1 cellular context compared by ENCODE assay signal in the genomic region with DNA sequence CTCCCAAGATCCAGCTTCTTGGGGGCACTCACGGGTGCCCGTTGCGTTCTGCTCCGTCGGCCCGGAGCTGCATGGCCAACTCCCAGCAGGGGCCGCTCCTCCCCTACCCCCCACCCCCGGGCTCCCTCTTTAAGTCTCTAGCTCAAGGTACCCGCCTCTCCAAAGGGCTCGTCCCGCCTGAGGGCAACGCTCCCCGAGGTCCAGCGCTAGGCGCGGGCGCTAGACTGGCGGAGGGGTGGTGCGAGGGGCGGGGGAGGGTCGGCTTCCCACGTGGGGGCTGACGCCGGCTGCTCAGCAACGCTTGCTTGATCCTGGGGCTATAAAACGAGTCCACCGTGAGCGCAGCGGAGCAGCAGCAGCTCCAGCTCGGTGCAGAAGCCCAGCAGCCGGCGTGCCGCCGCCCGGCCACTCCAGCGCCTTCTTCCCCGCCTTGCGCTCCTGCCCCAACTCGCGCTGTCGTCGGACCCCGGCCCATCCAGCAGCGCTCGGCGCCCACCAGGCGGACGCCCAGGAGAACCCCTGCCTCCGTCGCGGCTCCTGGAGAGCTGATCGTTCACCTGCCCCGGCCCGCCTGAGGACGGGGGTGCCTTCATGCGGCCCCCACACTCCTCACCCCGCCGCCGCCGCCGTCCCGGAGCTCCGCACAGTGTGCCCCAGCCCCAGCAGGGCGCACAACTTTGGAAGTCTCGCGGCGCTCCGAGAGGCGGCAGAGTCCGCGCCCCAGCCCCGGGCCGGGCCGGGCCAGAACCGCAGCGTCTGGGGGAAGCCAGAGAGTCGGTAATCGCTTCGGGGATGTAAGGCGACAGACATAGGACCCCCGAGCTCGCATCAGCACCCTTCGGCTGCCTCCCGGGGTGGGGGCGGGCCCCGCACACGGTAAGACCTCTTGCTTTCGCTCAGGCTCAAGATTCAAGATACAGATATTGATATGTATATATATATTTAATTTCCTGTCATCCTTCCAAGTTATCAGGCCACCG.
TF ChIP-seq lines count a peak whose summit lies in the region.

ADRA2A (plus strand) TSS at position 348 of the 980 bp plus-strand sequence. CDS start 968 bp downstream, outside the sequence.

TF ChIP-seq in HEK293, 187 proteins besides CTCF, POLR2A, EP300 and RAD21 (continued from another document):
- TF ChIP-seq, protein P1, sequence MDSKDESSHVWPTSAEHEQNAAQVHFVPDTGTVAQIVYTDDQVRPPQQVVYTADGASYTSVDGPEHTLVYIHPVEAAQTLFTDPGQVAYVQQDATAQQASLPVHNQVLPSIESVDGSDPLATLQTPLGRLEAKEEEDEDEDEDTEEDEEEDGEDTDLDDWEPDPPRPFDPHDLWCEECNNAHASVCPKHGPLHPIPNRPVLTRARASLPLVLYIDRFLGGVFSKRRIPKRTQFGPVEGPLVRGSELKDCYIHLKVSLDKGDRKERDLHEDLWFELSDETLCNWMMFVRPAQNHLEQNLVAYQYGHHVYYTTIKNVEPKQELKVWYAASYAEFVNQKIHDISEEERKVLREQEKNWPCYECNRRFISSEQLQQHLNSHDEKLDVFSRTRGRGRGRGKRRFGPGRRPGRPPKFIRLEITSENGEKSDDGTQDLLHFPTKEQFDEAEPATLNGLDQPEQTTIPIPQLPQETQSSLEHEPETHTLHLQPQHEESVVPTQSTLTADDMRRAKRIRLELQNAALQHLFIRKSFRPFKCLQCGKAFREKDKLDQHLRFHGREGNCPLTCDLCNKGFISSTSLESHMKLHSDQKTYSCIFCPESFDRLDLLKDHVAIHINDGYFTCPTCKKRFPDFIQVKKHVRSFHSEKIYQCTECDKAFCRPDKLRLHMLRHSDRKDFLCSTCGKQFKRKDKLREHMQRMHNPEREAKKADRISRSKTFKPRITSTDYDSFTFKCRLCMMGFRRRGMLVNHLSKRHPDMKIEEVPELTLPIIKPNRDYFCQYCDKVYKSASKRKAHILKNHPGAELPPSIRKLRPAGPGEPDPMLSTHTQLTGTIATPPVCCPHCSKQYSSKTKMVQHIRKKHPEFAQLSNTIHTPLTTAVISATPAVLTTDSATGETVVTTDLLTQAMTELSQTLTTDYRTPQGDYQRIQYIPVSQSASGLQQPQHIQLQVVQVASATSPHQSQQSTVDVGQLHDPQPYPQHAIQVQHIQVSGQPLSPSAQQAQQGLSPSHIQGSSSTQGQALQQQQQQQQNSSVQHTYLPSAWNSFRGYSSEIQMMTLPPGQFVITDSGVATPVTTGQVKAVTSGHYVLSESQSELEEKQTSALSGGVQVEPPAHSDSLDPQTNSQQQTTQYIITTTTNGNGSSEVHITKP (tag by site-specific recombination; IDR thresholded peaks at IDR 0.05): peak; percentile 75; the same call in 1 of the 2 replicates
- TF ChIP-seq ZNF133 (tag by site-specific recombination; IDR thresholded peaks at IDR 0.05) (no peak), GLI4 (tag by site-specific recombination; IDR thresholded peaks at IDR 0.05) (no peak), ZNF514 (tag by site-specific recombination; IDR thresholded peaks at IDR 0.05) (no peak), ZNF266 (tag by site-specific recombination; IDR thresholded peaks at IDR 0.05; ENCODE audit: low read depth) (no peak), ZNF112 (tag by site-specific recombination; IDR thresholded peaks at IDR 0.05) (no peak), KLF10 (tag by site-specific recombination; IDR thresholded peaks at IDR 0.05) (no peak)
TF ChIP-seq in HEK293: peak in this region for 29.
